1 cellular context compared by ENCODE assay signal in the genomic region with DNA sequence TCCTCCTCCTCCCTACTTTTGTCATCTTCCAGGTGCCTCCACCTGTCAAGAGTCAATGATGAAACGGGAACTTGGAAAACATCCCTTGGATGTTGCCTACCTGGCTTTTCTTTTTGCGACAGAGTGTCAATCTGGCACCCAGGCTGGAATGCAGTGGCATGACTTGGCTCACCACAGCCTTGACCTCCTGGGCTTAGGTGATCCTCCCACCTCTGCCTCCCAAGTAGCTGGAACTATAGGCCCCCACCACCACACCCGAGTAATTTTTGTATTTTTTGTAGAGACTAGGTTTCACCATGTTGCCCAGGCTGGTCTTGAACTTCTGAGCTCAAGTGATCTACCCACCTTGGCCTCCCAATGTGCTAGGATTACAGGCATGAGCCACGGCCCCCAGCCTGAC.
TF ChIP-seq lines count a peak whose summit lies in the region.

No MANE protein-coding gene starts in this region.

TF ChIP-seq in HepG2, 621 proteins besides CTCF, POLR2A, EP300 and RAD21 (continued from another document):
- TF ChIP-seq, protein P1, sequence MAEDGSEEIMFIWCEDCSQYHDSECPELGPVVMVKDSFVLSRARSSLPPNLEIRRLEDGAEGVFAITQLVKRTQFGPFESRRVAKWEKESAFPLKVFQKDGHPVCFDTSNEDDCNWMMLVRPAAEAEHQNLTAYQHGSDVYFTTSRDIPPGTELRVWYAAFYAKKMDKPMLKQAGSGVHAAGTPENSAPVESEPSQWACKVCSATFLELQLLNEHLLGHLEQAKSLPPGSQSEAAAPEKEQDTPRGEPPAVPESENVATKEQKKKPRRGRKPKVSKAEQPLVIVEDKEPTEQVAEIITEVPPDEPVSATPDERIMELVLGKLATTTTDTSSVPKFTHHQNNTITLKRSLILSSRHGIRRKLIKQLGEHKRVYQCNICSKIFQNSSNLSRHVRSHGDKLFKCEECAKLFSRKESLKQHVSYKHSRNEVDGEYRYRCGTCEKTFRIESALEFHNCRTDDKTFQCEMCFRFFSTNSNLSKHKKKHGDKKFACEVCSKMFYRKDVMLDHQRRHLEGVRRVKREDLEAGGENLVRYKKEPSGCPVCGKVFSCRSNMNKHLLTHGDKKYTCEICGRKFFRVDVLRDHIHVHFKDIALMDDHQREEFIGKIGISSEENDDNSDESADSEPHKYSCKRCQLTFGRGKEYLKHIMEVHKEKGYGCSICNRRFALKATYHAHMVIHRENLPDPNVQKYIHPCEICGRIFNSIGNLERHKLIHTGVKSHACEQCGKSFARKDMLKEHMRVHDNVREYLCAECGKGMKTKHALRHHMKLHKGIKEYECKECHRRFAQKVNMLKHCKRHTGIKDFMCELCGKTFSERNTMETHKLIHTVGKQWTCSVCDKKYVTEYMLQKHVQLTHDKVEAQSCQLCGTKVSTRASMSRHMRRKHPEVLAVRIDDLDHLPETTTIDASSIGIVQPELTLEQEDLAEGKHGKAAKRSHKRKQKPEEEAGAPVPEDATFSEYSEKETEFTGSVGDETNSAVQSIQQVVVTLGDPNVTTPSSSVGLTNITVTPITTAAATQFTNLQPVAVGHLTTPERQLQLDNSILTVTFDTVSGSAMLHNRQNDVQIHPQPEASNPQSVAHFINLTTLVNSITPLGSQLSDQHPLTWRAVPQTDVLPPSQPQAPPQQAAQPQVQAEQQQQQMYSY (CRISPR knock-in tag; IDR thresholded peaks at IDR 0.05), result no peak
- TF ChIP-seq ISX (CRISPR knock-in tag; conservative IDR thresholded peaks at IDR 0.05), result no peak
- TF ChIP-seq, protein P2, sequence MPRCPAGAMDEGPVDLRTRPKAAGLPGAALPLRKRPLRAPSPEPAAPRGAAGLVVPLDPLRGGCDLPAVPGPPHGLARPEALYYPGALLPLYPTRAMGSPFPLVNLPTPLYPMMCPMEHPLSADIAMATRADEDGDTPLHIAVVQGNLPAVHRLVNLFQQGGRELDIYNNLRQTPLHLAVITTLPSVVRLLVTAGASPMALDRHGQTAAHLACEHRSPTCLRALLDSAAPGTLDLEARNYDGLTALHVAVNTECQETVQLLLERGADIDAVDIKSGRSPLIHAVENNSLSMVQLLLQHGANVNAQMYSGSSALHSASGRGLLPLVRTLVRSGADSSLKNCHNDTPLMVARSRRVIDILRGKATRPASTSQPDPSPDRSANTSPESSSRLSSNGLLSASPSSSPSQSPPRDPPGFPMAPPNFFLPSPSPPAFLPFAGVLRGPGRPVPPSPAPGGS (CRISPR knock-in tag; IDR thresholded peaks at IDR 0.05), result no peak
- no peak for TF ChIP-seq ERF (CRISPR knock-in tag; IDR thresholded peaks at IDR 0.05)
- TF ChIP-seq ZNF530 (CRISPR knock-in tag; IDR thresholded peaks at IDR 0.05; ENCODE audit: low read depth), result no peak
